Comparison of ENCODE assay signal across 16 cellular contexts in genomic region chr12:118036672-118037411, GRCh38. TPM values are rescaled to one million over a fixed set of nuclear protein-coding genes. Genes with fewer than 3 reads are reported as not detected.
DNase-seq lines count a peak whose midpoint lies in the region; ATAC-seq and TF ChIP-seq lines count a peak whose summit lies in the region.
"Had no signal": no experiment of that assay in that cellular context is flagged by ENCODE, and none has a peak within 500 bp of the region (broad histone marks: within the 10 kb centered on the region; RNA-seq: fewer than 3 reads in every experiment).

No MANE protein-coding gene starts in this region.

- no peaks in the 10 kb centered on the region for H3K79me2 ChIP-seq in neural progenitor cell (ENCODE audit: low read depth)

- no peak overlapping the region for H3K4me2 ChIP-seq in neural progenitor cell
- H3K4me2 ChIP-seq: KMS-11 had no signal

- peaks cover 9% of the 10 kb centered on the region for H3K4me1 Mint-ChIP-seq in activated naive CD4-positive, alpha-beta T cell treated with anti-CD3 and anti-CD28 coated beads, Interleukin-2, amount 10 ng/mL, durations not matched to agents 7 days and 5 days
- H3K4me1 Mint-ChIP-seq in T-helper 17 cell (peaks cover 14% of the 10 kb centered on the region), neural progenitor cell (peaks cover 6% of the 10 kb centered on the region)
- peaks cover 28% of the 10 kb centered on the region for H3K4me1 Mint-ChIP-seq in activated naive CD8-positive, alpha-beta T cell (ENCODE audit: low read depth)

- CTCF ChIA-PET in activated naive CD4-positive, alpha-beta T cell treated with anti-CD3 and anti-CD28 coated beads, Interleukin-2, amount 10 ng/mL, durations not matched to agents 7 days and 5 days (lab: Charles Lee) = interaction anchor here (1.0 to 2.3 kb wide), 2 partner anchors 10 to 18 kb away, joined by 4 to 7 read pairs; no protein-coding TSS in a partner anchor

- peaks cover 5% of the 10 kb centered on the region for H4K20me1 ChIP-seq in neural progenitor cell (ENCODE audit: low read depth)

- peaks cover 47 to 77% of the 10 kb centered on the region in 2 donors for H3K36me3 Mint-ChIP-seq in activated naive CD4-positive, alpha-beta T cell treated with anti-CD3 and anti-CD28 coated beads, Interleukin-2, amount 50 U/mL, for 72 hours
- H3K36me3 Mint-ChIP-seq in activated naive CD4-positive, alpha-beta T cell treated with anti-CD3 and anti-CD28 coated beads, Interleukin-2, amount 10 ng/mL, durations not matched to agents 7 days and 5 days = peaks cover 57% of the 10 kb centered on the region
- H3K36me3 Mint-ChIP-seq in T-helper 17 cell (ENCODE audit: low read depth) = peaks cover 12% of the 10 kb centered on the region
- H3K36me3 Mint-ChIP-seq in activated naive CD8-positive, alpha-beta T cell = peaks cover 15% of the 10 kb centered on the region
- H3K36me3 Mint-ChIP-seq in neural progenitor cell = peaks cover 32% of the 10 kb centered on the region

- no peak overlapping the region for H3K27ac ChIP-seq in neural progenitor cell
- H3K27ac ChIP-seq: KMS-11 had no signal

- ATAC-seq in activated naive CD4-positive, alpha-beta T cell treated with anti-CD3 and anti-CD28 coated beads, Interleukin-2, amount 50 U/mL, for 72 hours = no peak
- ATAC-seq in T-helper 17 cell = no peak

- H3K4me3 ChIP-seq in neural progenitor cell = no peak overlapping the region
- H3K4me3 ChIP-seq: MG63 had no signal

- H3K36me3 ChIP-seq in neural progenitor cell = peaks cover 4% of the 10 kb centered on the region

- no peaks in the 10 kb centered on the region for H3K27me3 ChIP-seq in neural progenitor cell
- H3K27me3 ChIP-seq: BE2C, MG63 had no signal

- no peaks in the 10 kb centered on the region for H3K9me3 Mint-ChIP-seq in activated naive CD4-positive, alpha-beta T cell treated with anti-CD3 and anti-CD28 coated beads, Interleukin-2, amount 50 U/mL, for 72 hours
- no peaks in the 10 kb centered on the region for H3K9me3 Mint-ChIP-seq in activated naive CD4-positive, alpha-beta T cell treated with anti-CD3 and anti-CD28 coated beads, Interleukin-2, amount 10 ng/mL, durations not matched to agents 7 days and 5 days
- no peaks in the 10 kb centered on the region for H3K9me3 Mint-ChIP-seq in activated naive CD8-positive, alpha-beta T cell (ENCODE audit: low read depth)
- H3K9me3 Mint-ChIP-seq in neural progenitor cell = no peaks in the 10 kb centered on the region
- H3K9me3 Mint-ChIP-seq: CD4-positive, alpha-beta memory T cell had no signal

- no peak overlapping the region for H3K4me3 Mint-ChIP-seq in activated naive CD4-positive, alpha-beta T cell treated with anti-CD3 and anti-CD28 coated beads, Interleukin-2, amount 10 ng/mL, durations not matched to agents 7 days and 5 days
- no peak overlapping the region for H3K4me3 Mint-ChIP-seq in T-helper 17 cell
- no peak overlapping the region for H3K4me3 Mint-ChIP-seq in activated naive CD8-positive, alpha-beta T cell
- H3K4me3 Mint-ChIP-seq in neural progenitor cell = no peak overlapping the region
- H3K4me3 Mint-ChIP-seq: CD4-positive, alpha-beta memory T cell had no signal

- no peak for DNase-seq in activated naive CD4-positive, alpha-beta T cell treated with anti-CD3 and anti-CD28 coated beads, Interleukin-2, amount 50 U/mL, for 72 hours (ENCODE audit: low spot score in 2 of 2)
- no peak for DNase-seq in activated naive CD4-positive, alpha-beta T cell treated with anti-CD3 and anti-CD28 coated beads, Interleukin-2, amount 10 ng/mL, durations not matched to agents 7 days and 5 days
- no peak for DNase-seq in T-helper 17 cell
- no peak for DNase-seq in neural progenitor cell (ENCODE audit: low spot score)
- no peak for DNase-seq in NK-92 treated with Interleukin-12 subunit alpha and Interleukin-12 subunit beta, amount 100 ng/mL, for 24 hours (lab: John Stamatoyannopoulos, UW)
- no peak for DNase-seq in stimulated activated CD4-positive, alpha-beta T cell treated with anti-CD3 and anti-CD28 coated beads, Interleukin-2, amount 100 ng/mL, for 48 hours
- DNase-seq: BE2C; CD4-positive, alpha-beta memory T cell; DMS79; MG63; NCI-H1105; NCI-H1694 treated with DMSO at 0.1 percent for 48 hours; NCI-H345; NCI-H526 treated with DMSO at 0.1 percent for 48 hours had no signal

- H2AFZ ChIP-seq in neural progenitor cell (replicated peaks) = no peak overlapping the region

- H3K9ac ChIP-seq in neural progenitor cell = no peak overlapping the region
- H3K9ac ChIP-seq: KMS-11 had no signal

- H3F3A ChIP-seq in neural progenitor cell (ENCODE audit: low read depth) = peaks cover 14% of the 10 kb centered on the region

- no peaks in the 10 kb centered on the region for H3K27me3 Mint-ChIP-seq in activated naive CD4-positive, alpha-beta T cell treated with anti-CD3 and anti-CD28 coated beads, Interleukin-2, amount 10 ng/mL, durations not matched to agents 7 days and 5 days
- H3K27me3 Mint-ChIP-seq in T-helper 17 cell (no peaks in the 10 kb centered on the region), neural progenitor cell (ENCODE audit: insufficient read depth, low read depth) (no peaks in the 10 kb centered on the region)
- no peaks in the 10 kb centered on the region for H3K27me3 Mint-ChIP-seq in activated naive CD8-positive, alpha-beta T cell
- H3K27me3 Mint-ChIP-seq: CD4-positive, alpha-beta memory T cell had no signal

- no peak for TF ChIP-seq CTCF in neural progenitor cell (IDR thresholded peaks at IDR 0.05)

- H3K27ac Mint-ChIP-seq in activated naive CD4-positive, alpha-beta T cell treated with anti-CD3 and anti-CD28 coated beads, Interleukin-2, amount 50 U/mL, for 72 hours = peak overlapping the region; percentile 90 to 95
- H3K27ac Mint-ChIP-seq in activated naive CD4-positive, alpha-beta T cell treated with anti-CD3 and anti-CD28 coated beads, Interleukin-2, amount 10 ng/mL, durations not matched to agents 7 days and 5 days = no peak overlapping the region
- H3K27ac Mint-ChIP-seq in T-helper 17 cell (peak overlapping the region; percentile 88), neural progenitor cell (peak overlapping the region; percentile 50)
- peak overlapping the region; percentile 90 for H3K27ac Mint-ChIP-seq in activated naive CD8-positive, alpha-beta T cell

- H3K4me1 ChIP-seq in neural progenitor cell = no peaks in the 10 kb centered on the region
- H3K4me1 ChIP-seq: BE2C had no signal

- no peaks in the 10 kb centered on the region for H3K9me3 ChIP-seq in T-helper 17 cell (ENCODE audit: control insufficient read depth, low read length, poor library complexity, severe bottlenecking)
- H3K9me3 ChIP-seq in neural progenitor cell (ENCODE audit: low read depth) = no peaks in the 10 kb centered on the region
- H3K9me3 ChIP-seq: BE2C, MG63 had no signal

RNA-seq across cellular contexts. Expression of gene RFC5, which starts 20.3 kb away (rescaled TPM):
- 10 to 100 TPM; 69.6 to 88.0 TPM for total RNA-seq in activated naive CD4-positive, alpha-beta T cell treated with anti-CD3 and anti-CD28 coated beads, Interleukin-2, amount 50 U/mL, for 72 hours
- total RNA-seq in T-helper 17 cell (10 to 100 TPM; 10.6 to 15.8 TPM), neural progenitor cell (ENCODE audit: low replicate concordance) (75.8 and 80.3 TPM in 2 replicates)

RNA-seq across cellular contexts. Expression of gene WSB2, which starts 24.1 kb away (rescaled TPM):
- total RNA-seq in activated naive CD4-positive, alpha-beta T cell treated with anti-CD3 and anti-CD28 coated beads, Interleukin-2, amount 50 U/mL, for 72 hours = 10 to 100 TPM; 39.7 to 61.6 TPM
- total RNA-seq in T-helper 17 cell = 10 to 100 TPM; 26.9 to 36.2 TPM
- 21.2 and 26.0 TPM in 2 replicates for total RNA-seq in neural progenitor cell (ENCODE audit: low replicate concordance)
